ENCODE assay signal across 1 cellular context in the genomic region with DNA sequence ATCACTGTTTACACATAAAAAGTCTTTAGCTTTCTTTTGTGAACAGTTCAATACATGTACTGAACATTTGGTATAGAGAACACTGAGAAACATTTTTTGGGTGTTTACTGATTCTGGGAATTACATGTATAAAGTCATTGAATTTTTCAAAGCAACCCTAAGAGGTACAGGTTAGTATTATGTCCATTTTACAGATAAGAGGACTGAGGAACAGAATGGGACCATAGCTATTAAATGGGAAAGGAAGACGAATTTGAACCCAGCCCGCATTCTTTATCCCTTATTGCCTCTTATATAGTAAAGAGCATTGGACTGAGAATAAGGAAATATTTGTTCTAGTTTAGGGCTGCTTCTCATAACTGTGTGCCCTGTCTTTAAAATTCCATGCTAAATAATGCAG.
TF ChIP-seq lines count a peak whose summit lies in the region.

No MANE protein-coding gene starts in this region.

TF ChIP-seq in liver, 16 proteins besides CTCF, POLR2A, EP300 and RAD21 (continued from another document):
- TF ChIP-seq, protein P1, sequence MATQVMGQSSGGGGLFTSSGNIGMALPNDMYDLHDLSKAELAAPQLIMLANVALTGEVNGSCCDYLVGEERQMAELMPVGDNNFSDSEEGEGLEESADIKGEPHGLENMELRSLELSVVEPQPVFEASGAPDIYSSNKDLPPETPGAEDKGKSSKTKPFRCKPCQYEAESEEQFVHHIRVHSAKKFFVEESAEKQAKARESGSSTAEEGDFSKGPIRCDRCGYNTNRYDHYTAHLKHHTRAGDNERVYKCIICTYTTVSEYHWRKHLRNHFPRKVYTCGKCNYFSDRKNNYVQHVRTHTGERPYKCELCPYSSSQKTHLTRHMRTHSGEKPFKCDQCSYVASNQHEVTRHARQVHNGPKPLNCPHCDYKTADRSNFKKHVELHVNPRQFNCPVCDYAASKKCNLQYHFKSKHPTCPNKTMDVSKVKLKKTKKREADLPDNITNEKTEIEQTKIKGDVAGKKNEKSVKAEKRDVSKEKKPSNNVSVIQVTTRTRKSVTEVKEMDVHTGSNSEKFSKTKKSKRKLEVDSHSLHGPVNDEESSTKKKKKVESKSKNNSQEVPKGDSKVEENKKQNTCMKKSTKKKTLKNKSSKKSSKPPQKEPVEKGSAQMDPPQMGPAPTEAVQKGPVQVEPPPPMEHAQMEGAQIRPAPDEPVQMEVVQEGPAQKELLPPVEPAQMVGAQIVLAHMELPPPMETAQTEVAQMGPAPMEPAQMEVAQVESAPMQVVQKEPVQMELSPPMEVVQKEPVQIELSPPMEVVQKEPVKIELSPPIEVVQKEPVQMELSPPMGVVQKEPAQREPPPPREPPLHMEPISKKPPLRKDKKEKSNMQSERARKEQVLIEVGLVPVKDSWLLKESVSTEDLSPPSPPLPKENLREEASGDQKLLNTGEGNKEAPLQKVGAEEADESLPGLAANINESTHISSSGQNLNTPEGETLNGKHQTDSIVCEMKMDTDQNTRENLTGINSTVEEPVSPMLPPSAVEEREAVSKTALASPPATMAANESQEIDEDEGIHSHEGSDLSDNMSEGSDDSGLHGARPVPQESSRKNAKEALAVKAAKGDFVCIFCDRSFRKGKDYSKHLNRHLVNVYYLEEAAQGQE (IDR thresholded peaks at IDR 0.05): no peak
- TF ChIP-seq HNF4A (conservative IDR thresholded peaks at IDR 0.05) (no peak), RXRA (IDR thresholded peaks at IDR 0.05) (no peak)
TF ChIP-seq in liver: peak in this region for 0.
